Comparison of ENCODE assay signal across 25 cellular contexts in the genomic region with DNA sequence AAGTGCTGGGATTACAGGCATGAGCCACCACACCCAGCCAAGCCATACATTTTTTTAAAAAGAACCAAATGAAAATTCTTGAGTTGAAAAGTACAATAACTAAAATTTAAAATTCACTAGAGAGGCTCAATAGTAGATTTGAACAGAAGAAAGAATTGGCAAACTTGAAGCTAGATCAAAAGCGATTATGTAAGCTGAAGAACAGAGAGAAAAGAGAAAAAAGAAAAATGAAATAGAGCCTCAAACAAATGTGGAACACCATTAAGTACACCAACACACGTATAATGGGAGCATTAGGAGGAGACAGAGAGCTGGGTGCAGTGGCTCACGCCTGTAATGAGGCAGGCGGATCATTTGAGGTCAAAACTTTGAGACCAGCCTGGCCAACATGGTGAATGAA. TPM values are rescaled to one million over a fixed set of nuclear protein-coding genes. Genes with fewer than 3 reads are reported as not detected.
"Had no signal": no experiment of that assay in that cellular context is flagged by ENCODE, and none has a peak within 500 bp of the region (broad histone marks: within the 10 kb centered on the region; RNA-seq: fewer than 3 reads in every experiment).

No MANE protein-coding gene starts in this region.

- H3K27me3 ChIP-seq: SJSA1 had no signal

- H3K4me3 ChIP-seq: MG63, SJSA1, SK-N-MC had no signal

- H3K4me1 ChIP-seq: SJSA1 had no signal

- FAIRE-seq: HTR-8/SVneo, RCC 7860 had no signal

- H3K9me3 ChIP-seq: SJSA1 had no signal

- H3K27ac ChIP-seq: HL-60, SJSA1, SK-N-MC had no signal

- DNase-seq: Karpas-422, KG1, MG63, NCI-H1092, NCI-H1105 treated with DMSO at 0.1 percent for 48 hours, NCI-H1417 treated with DMSO at 0.1 percent for 48 hours, NCI-H146, NCI-H1694 treated with DMSO at 0.1 percent for 48 hours, NCI-H1930, NCI-H2081, NCI-H2171, NCI-H226, NCI-H446, NCI-H510A, NCI-H524 treated with DMSO at 0.1 percent for 48 hours, NCI-H69, NCI-H774, Right ventricle myocardium superior, RPMI8226, SIG-M5 had no signal

- H3K36me3 ChIP-seq: MG63, SJSA1 had no signal

RNA-seq across cellular contexts. Expression of a gene that starts 43.4 kb away (rescaled TPM):
- total RNA-seq: Right ventricle myocardium superior, SJSA1 had no signal
